Comparison of ENCODE assay signal across 1 cellular context in the genomic region with DNA sequence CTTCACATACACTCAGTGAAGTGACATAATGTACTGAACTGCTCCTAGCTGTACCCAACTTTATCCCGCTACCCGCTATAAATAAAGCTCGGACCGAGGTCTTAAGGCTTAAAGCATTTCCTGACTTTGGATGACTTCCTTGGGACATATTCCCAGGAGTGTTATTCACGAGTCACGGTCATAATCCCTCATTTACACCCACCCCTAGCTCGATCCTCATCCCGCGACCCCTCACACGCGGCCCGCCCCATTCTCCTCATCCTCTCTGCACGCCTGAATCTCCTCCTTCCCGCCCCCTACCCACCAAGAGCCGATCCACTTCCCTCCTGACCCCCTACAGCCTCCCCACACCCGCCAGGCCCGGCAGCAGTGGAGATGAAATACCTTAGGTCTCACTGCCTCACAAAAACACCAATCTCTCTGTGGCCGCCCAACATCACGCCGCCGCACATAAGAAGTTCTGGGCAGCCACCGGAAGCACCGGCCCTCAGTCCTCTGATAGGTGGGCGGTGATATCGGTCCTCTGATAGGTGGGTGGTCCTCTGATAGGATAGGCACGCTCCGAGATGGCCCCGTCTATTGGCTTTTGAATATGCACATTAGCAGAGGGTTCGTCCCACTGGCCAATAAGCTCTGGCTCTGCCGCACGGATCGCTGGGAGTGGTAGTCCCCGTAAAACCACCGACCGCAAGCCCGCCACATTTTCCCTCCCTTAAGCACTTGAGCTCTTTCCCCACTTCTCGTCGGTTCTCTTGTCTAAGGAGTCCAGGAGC.
A peak's percentile ranks its signal among the peaks of the same experiment; 100 is the strongest.
TF ChIP-seq lines count a peak whose summit lies in the region.

A gene with protein sequence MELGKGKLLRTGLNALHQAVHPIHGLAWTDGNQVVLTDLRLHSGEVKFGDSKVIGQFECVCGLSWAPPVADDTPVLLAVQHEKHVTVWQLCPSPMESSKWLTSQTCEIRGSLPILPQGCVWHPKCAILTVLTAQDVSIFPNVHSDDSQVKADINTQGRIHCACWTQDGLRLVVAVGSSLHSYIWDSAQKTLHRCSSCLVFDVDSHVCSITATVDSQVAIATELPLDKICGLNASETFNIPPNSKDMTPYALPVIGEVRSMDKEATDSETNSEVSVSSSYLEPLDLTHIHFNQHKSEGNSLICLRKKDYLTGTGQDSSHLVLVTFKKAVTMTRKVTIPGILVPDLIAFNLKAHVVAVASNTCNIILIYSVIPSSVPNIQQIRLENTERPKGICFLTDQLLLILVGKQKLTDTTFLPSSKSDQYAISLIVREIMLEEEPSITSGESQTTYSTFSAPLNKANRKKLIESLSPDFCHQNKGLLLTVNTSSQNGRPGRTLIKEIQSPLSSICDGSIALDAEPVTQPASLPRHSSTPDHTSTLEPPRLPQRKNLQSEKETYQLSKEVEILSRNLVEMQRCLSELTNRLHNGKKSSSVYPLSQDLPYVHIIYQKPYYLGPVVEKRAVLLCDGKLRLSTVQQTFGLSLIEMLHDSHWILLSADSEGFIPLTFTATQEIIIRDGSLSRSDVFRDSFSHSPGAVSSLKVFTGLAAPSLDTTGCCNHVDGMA (minus strand): TSS at position 462 of the 773 bp plus-strand sequence. CDS start 7,897 bp downstream, outside the sequence.

TF ChIP-seq in K562, 482 proteins besides CTCF, POLR2A, EP300 and RAD21 (continued from another document and continues in another):
- TF ChIP-seq, protein P1, sequence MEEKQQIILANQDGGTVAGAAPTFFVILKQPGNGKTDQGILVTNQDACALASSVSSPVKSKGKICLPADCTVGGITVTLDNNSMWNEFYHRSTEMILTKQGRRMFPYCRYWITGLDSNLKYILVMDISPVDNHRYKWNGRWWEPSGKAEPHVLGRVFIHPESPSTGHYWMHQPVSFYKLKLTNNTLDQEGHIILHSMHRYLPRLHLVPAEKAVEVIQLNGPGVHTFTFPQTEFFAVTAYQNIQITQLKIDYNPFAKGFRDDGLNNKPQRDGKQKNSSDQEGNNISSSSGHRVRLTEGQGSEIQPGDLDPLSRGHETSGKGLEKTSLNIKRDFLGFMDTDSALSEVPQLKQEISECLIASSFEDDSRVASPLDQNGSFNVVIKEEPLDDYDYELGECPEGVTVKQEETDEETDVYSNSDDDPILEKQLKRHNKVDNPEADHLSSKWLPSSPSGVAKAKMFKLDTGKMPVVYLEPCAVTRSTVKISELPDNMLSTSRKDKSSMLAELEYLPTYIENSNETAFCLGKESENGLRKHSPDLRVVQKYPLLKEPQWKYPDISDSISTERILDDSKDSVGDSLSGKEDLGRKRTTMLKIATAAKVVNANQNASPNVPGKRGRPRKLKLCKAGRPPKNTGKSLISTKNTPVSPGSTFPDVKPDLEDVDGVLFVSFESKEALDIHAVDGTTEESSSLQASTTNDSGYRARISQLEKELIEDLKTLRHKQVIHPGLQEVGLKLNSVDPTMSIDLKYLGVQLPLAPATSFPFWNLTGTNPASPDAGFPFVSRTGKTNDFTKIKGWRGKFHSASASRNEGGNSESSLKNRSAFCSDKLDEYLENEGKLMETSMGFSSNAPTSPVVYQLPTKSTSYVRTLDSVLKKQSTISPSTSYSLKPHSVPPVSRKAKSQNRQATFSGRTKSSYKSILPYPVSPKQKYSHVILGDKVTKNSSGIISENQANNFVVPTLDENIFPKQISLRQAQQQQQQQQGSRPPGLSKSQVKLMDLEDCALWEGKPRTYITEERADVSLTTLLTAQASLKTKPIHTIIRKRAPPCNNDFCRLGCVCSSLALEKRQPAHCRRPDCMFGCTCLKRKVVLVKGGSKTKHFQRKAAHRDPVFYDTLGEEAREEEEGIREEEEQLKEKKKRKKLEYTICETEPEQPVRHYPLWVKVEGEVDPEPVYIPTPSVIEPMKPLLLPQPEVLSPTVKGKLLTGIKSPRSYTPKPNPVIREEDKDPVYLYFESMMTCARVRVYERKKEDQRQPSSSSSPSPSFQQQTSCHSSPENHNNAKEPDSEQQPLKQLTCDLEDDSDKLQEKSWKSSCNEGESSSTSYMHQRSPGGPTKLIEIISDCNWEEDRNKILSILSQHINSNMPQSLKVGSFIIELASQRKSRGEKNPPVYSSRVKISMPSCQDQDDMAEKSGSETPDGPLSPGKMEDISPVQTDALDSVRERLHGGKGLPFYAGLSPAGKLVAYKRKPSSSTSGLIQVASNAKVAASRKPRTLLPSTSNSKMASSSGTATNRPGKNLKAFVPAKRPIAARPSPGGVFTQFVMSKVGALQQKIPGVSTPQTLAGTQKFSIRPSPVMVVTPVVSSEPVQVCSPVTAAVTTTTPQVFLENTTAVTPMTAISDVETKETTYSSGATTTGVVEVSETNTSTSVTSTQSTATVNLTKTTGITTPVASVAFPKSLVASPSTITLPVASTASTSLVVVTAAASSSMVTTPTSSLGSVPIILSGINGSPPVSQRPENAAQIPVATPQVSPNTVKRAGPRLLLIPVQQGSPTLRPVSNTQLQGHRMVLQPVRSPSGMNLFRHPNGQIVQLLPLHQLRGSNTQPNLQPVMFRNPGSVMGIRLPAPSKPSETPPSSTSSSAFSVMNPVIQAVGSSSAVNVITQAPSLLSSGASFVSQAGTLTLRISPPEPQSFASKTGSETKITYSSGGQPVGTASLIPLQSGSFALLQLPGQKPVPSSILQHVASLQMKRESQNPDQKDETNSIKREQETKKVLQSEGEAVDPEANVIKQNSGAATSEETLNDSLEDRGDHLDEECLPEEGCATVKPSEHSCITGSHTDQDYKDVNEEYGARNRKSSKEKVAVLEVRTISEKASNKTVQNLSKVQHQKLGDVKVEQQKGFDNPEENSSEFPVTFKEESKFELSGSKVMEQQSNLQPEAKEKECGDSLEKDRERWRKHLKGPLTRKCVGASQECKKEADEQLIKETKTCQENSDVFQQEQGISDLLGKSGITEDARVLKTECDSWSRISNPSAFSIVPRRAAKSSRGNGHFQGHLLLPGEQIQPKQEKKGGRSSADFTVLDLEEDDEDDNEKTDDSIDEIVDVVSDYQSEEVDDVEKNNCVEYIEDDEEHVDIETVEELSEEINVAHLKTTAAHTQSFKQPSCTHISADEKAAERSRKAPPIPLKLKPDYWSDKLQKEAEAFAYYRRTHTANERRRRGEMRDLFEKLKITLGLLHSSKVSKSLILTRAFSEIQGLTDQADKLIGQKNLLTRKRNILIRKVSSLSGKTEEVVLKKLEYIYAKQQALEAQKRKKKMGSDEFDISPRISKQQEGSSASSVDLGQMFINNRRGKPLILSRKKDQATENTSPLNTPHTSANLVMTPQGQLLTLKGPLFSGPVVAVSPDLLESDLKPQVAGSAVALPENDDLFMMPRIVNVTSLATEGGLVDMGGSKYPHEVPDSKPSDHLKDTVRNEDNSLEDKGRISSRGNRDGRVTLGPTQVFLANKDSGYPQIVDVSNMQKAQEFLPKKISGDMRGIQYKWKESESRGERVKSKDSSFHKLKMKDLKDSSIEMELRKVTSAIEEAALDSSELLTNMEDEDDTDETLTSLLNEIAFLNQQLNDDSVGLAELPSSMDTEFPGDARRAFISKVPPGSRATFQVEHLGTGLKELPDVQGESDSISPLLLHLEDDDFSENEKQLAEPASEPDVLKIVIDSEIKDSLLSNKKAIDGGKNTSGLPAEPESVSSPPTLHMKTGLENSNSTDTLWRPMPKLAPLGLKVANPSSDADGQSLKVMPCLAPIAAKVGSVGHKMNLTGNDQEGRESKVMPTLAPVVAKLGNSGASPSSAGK (IDR thresholded peaks at IDR 0.05), result peak; percentile 56; the same call in 1 of the 2 replicates
- TF ChIP-seq DMBX1 (CRISPR knock-in tag; IDR thresholded peaks at IDR 0.05; ENCODE audit: borderline replicate concordance), result no peak
- no peak for TF ChIP-seq NFRKB (IDR thresholded peaks at IDR 0.05; ENCODE audit: low read depth)
- TF ChIP-seq SRSF1 (IDR thresholded peaks at IDR 0.05; ENCODE audit: low read depth, low read length), result no peak
- no peak for TF ChIP-seq MTA2 (IDR thresholded peaks at IDR 0.05; ENCODE audit: low read depth)
- no peak for TF ChIP-seq PRMT5 (CRISPR knock-in tag; IDR thresholded peaks at IDR 0.05)
- TF ChIP-seq MTF1 (CRISPR knock-in tag; IDR thresholded peaks at IDR 0.05; ENCODE audit: borderline replicate concordance), result no peak
- no peak for TF ChIP-seq RFX7 (CRISPR knock-in tag; IDR thresholded peaks at IDR 0.05)
- no peak for TF ChIP-seq CHD7 (IDR thresholded peaks at IDR 0.05; ENCODE audit: low read depth, low read length)
- peak; percentile 88 for TF ChIP-seq SP2 (IDR thresholded peaks at IDR 0.05; ENCODE audit: extremely low read depth, low read depth, low read length, poor library complexity, severe bottlenecking)
- no peak for TF ChIP-seq BRF1 (IDR thresholded peaks at IDR 0.05; ENCODE audit: borderline replicate concordance, extremely low read depth, insufficient read length)
- no peak for TF ChIP-seq KHSRP (IDR thresholded peaks at IDR 0.05)
- peak; percentile 93 for TF ChIP-seq NKRF (IDR thresholded peaks at IDR 0.05; ENCODE audit: borderline replicate concordance)
- no peak for TF ChIP-seq ZBED1 (IDR thresholded peaks at IDR 0.05)
- TF ChIP-seq CBX8 (IDR thresholded peaks at IDR 0.05; ENCODE audit: borderline replicate concordance, extremely low read depth, low read depth, low read length, poor library complexity, severe bottlenecking), result no peak
- no peak for TF ChIP-seq FOXA3 (CRISPR knock-in tag; conservative IDR thresholded peaks at IDR 0.05 in 1 of 2, IDR thresholded peaks at IDR 0.05 in 1 of 2)
- TF ChIP-seq TCF3 (CRISPR knock-in tag; IDR thresholded peaks at IDR 0.05), result no peak
- TF ChIP-seq ZNF583 (CRISPR knock-in tag; IDR thresholded peaks at IDR 0.05), result no peak
- TF ChIP-seq ZNF3 (CRISPR knock-in tag; IDR thresholded peaks at IDR 0.05), result no peak
- TF ChIP-seq MCM5 (IDR thresholded peaks at IDR 0.05; ENCODE audit: low read depth), result no peak
